ENCODE assay signal across 21 cellular contexts in genomic region chr15:58002338-58003126, GRCh38.
DNase-seq lines count a peak whose midpoint lies in the region; ATAC-seq, FAIRE-seq and TF ChIP-seq lines count a peak whose summit lies in the region.
"Had no signal": no experiment of that assay in that cellular context is flagged by ENCODE, and none has a peak within 500 bp of the region (broad histone marks: within the 10 kb centered on the region; RNA-seq: fewer than 3 reads in every experiment).

No MANE protein-coding gene starts in this region.

- H3K27me3 Mint-ChIP-seq in nephron progenitor cell (ENCODE audit: low read depth, poor library complexity): peaks cover 2% of the 10 kb centered on the region

- H3K9me3 ChIP-seq in K562 (replicated peaks; ENCODE audit: control insufficient read depth, insufficient read depth, low read depth, low read length): no peaks in the 10 kb centered on the region
- H3K9me3 ChIP-seq: HAP-1 had no signal

- TF ChIP-seq RAD21 in K562 (CRISPR knock-in tag; conservative IDR thresholded peaks at IDR 0.05 in 1 of 2, IDR thresholded peaks at IDR 0.05 in 1 of 2): no peak

- no peak overlapping the region for H3K27ac ChIP-seq in K562 (ENCODE audit: extremely low read depth, low read depth, low read length)

- CTCF ChIA-PET in K562 (lab: Yijun Ruan, JAX; ENCODE audit: low intra/inter-chr PET ratio): no interaction called here

- peak; percentile 19 for DNase-seq in EL
- peak; percentile 43 for DNase-seq in LNCaP clone FGC (ENCODE audit: low read depth)
- DNase-seq in K562 (ENCODE audit: extremely low read depth in 1 of 4, low spot score in 3 of 4): no peak
- DNase-seq in nephron progenitor cell: no peak
- no peak for DNase-seq in UCSD-AML1 (lab: John Stamatoyannopoulos, UW; ENCODE audit: unreplicated experiment)
- no peak for DNase-seq in cerebellar cortex (ENCODE audit: low spot score)
- DNase-seq: C1 segment of cervical spinal cord; Calu3; CD4-positive, alpha-beta memory T cell; COR-L47; DMS53; DMS79 treated with DMSO at 0.1 percent for 48 hours; GF-D8; HFFc6 had no signal

- FAIRE-seq in K562 (lab: Jason Lieb, UNC): no peak
- FAIRE-seq: GM12891, GM18507, H54 had no signal

- H3K36me3 Mint-ChIP-seq in nephron progenitor cell (ENCODE audit: low read depth): peaks cover 82% of the 10 kb centered on the region
- H3K36me3 Mint-ChIP-seq: CD4-positive, alpha-beta memory T cell had no signal

- peaks cover 84% of the 10 kb centered on the region for H3K36me3 ChIP-seq in K562 (ENCODE audit: control insufficient read depth, insufficient read depth, low read length)
- H3K36me3 ChIP-seq: HAP-1 had no signal

- ATAC-seq in K562: no peak
- ATAC-seq in GM21619 (IDR thresholded peaks at IDR 0.05; ENCODE audit: unreplicated experiment): no peak
- no peak for ATAC-seq in HG02623 (IDR thresholded peaks at IDR 0.05; ENCODE audit: unreplicated experiment)
- ATAC-seq: GM23338 had no signal

- TF ChIP-seq POLR2A in K562 (conservative IDR thresholded peaks at IDR 0.05): no peak; the same call in 1 of the 2 replicates

- H3K79me2 ChIP-seq in K562 (ENCODE audit: control insufficient read depth, insufficient read depth, low read length): peaks cover 2% of the 10 kb centered on the region; the same call in 1 of the 3 replicates

- POLR2A ChIA-PET in K562 (lab: Yijun Ruan, JAX): interaction anchor here (1.3 to 1.4 kb wide), 3 partner anchors 9 to 13 kb away, joined by 3 to 5 read pairs (median 4); no protein-coding TSS in a partner anchor

- H3K4me3 Mint-ChIP-seq in nephron progenitor cell: no peak overlapping the region
- H3K4me3 Mint-ChIP-seq: CD4-positive, alpha-beta memory T cell; GM23338; HFFc6 had no signal

- intact Hi-C loops in K562 (cut with micrococcal nuclease): no loop called here

- no peaks in the 10 kb centered on the region for H3K4me1 ChIP-seq in K562 (replicated peaks in 1 of 2; ENCODE audit: control insufficient read depth in 2 of 2, insufficient read depth in 2 of 2, low read length in 2 of 2)

- BruUV-seq in K562 (replicated peaks; lab: Mats Ljungman, UMichigan): no TSS peak

- peaks cover 48% of the 10 kb centered on the region for H3K9me3 Mint-ChIP-seq in nephron progenitor cell

- no peaks in the 10 kb centered on the region for H3K27me3 ChIP-seq in K562 (ENCODE audit: control insufficient read depth in 2 of 2, insufficient read depth in 2 of 2, low read length in 2 of 2)

- H3K4me1 Mint-ChIP-seq in nephron progenitor cell: peaks cover 21% of the 10 kb centered on the region
- H3K4me1 Mint-ChIP-seq: CD4-positive, alpha-beta memory T cell; GM23338 had no signal

- in situ Hi-C loops in K562 (cut with MboI): no loop called here

- H3K27ac Mint-ChIP-seq in nephron progenitor cell: peak overlapping the region; percentile 14
- H3K27ac Mint-ChIP-seq: CD4-positive, alpha-beta memory T cell; GM23338; HFFc6 had no signal

- H3K9me1 ChIP-seq in K562 (ENCODE audit: control insufficient read depth, insufficient read depth, low read length): no peaks in the 10 kb centered on the region

- TF ChIP-seq EP300 in K562 (IDR thresholded peaks at IDR 0.05; ENCODE audit: low read length): no peak

- TF ChIP-seq CTCF in LNCaP clone FGC (IDR thresholded peaks at IDR 0.05; ENCODE audit: control insufficient read depth, extremely low read depth, insufficient read depth) (no peak), K562 (IDR thresholded peaks at IDR 0.05 in 2 of 3, conservative IDR thresholded peaks at IDR 0.05 in 1 of 3; ENCODE audit: insufficient read depth in 2 of 3, low read depth in 1 of 3, low read length in 3 of 3) (no peak), nephron progenitor cell (IDR thresholded peaks at IDR 0.05) (no peak)

- 58% methylated on average over 6 of the region's 6 CpGs for whole genome bisulfite sequencing in K562 (ENCODE audit: insufficient coverage, low coverage, missing lambda C conversion rate)

- no peak overlapping the region for H3K9ac ChIP-seq in K562 (ENCODE audit: insufficient read depth in 1 of 2, low read depth in 2 of 2, low read length in 2 of 2)

- H2AFZ ChIP-seq in K562 (ENCODE audit: low read depth, low read length): no peak overlapping the region
- H2AFZ ChIP-seq: GM23338 had no signal

- no peaks in the 10 kb centered on the region for H4K20me1 ChIP-seq in K562 (replicated peaks; ENCODE audit: control insufficient read depth, insufficient read depth, low read length)

- H3K4me3 ChIP-seq in LNCaP clone FGC (ENCODE audit: low read depth, low read length) (no peak overlapping the region), K562 (no peak overlapping the region)
- H3K4me3 ChIP-seq: GM23338, HAP-1 had no signal

- no peak overlapping the region for H3K4me2 ChIP-seq in K562 (ENCODE audit: insufficient read depth, low read length)
- H3K4me2 ChIP-seq: GM23338 had no signal

TF ChIP-seq in K562, 482 proteins besides CTCF, POLR2A, EP300 and RAD21:
- TF ChIP-seq RUNX1 (IDR thresholded peaks at IDR 0.05; ENCODE audit: low read depth) (no peak), POLR2AphosphoS2 (IDR thresholded peaks at IDR 0.05; ENCODE audit: low read length) (peak; percentile 56; the same call in 1 of the 2 replicates)

Comparison
In these comparisons a context has a peak if more than half of its experiments do, and no peak if none do; other contexts are left out.
1. DNase-seq: peak in EL (single experiment) and LNCaP clone FGC (single experiment); none in K562 (0 of 4), nephron progenitor cell (single experiment), UCSD-AML1 (single experiment) and cerebellar cortex (single experiment).